5 cellular contexts compared by ENCODE assay signal in genomic region chr1:52973843-52974242, GRCh38.
"Had no signal": no experiment of that assay in that cellular context is flagged by ENCODE, and none has a peak within 500 bp of the region (broad histone marks: within the 10 kb centered on the region; RNA-seq: fewer than 3 reads in every experiment).

No MANE protein-coding gene starts in this region.

- FAIRE-seq: HepG2, HTR-8/SVneo, K562 had no signal

- ATAC-seq: HepG2, K562 had no signal

- H3K27ac ChIP-seq: HL-60 had no signal

- DNase-seq: IMR-90 had no signal

- H3K4me3 ChIP-seq: K562 had no signal
